Comparison of ENCODE assay signal across 24 cellular contexts in genomic region chr12:31311634-31312258, GRCh38.
"Had no signal": no experiment of that assay in that cellular context is flagged by ENCODE, and none has a peak within 500 bp of the region (broad histone marks: within the 10 kb centered on the region; RNA-seq: fewer than 3 reads in every experiment).

No MANE protein-coding gene starts in this region.

- H3K27ac Mint-ChIP-seq: activated CD4-positive, alpha-beta memory T cell treated with anti-CD3 and anti-CD28 coated beads for 36 hours; effector memory CD8-positive, alpha-beta T cell had no signal

- H3K4me3 Mint-ChIP-seq: activated CD4-positive, alpha-beta memory T cell treated with anti-CD3 and anti-CD28 coated beads for 36 hours; effector memory CD8-positive, alpha-beta T cell; stimulated activated naive B cell treated with anti-CD40 and anti-IgM and Interleukin-4, amounts not matched to agents 10 μg/mL and 1 μg/mL and 100 μg/mL, for 72 hours had no signal

- H3K9me3 ChIP-seq: pancreas, psoas muscle, suprapubic skin, tibial artery had no signal

- H3K4me2 ChIP-seq: smooth muscle cell had no signal

- H3K36me3 ChIP-seq: pancreas, suprapubic skin, tibial artery had no signal

- DNase-seq: activated CD4-positive, alpha-beta memory T cell treated with anti-CD3 and anti-CD28 coated beads for 36 hours; activated CD4-positive, alpha-beta T cell treated with anti-CD3 and anti-CD28 coated beads for 4 hours; activated naive CD4-positive, alpha-beta T cell; activated T-cell treated with anti-CD3 and anti-CD28 coated beads, Interleukin-2, amount 50 U/mL, for 48 hours; amygdala; caudate nucleus; cortex of kidney; effector memory CD8-positive, alpha-beta T cell; foreskin fibroblast; head of caudate nucleus; hippocampal formation; left colon; mammary epithelial cell; naive thymus-derived CD4-positive, alpha-beta T cell; nucleus accumbens; pancreas; psoas muscle; stimulated activated CD4-positive, alpha-beta T cell treated with anti-CD3 and anti-CD28 coated beads, Interleukin-2, amount 100 ng/mL, for 24 hours; stimulated activated naive B cell treated with anti-CD40 and anti-IgM and Interleukin-4, amounts not matched to agents 10 μg/mL and 1 μg/mL and 100 μg/mL, for 72 hours; tibial artery had no signal

- FAIRE-seq: keratinocyte, pancreas had no signal

- H3K4me1 ChIP-seq: psoas muscle, suprapubic skin, tibial artery had no signal

- H3K9me3 Mint-ChIP-seq: effector memory CD8-positive, alpha-beta T cell; stimulated activated naive B cell treated with anti-CD40 and anti-IgM and Interleukin-4, amounts not matched to agents 10 μg/mL and 1 μg/mL and 100 μg/mL, for 72 hours had no signal

- H3K27ac ChIP-seq: pancreas, psoas muscle, suprapubic skin, tibial artery had no signal

- H3K27me3 ChIP-seq: pancreas, suprapubic skin, tibial artery had no signal

- ATAC-seq: effector memory CD8-positive, alpha-beta T cell; esophagus mucosa; left colon; naive thymus-derived CD4-positive, alpha-beta T cell; pancreas; psoas muscle; stimulated activated naive B cell treated with anti-CD40 and anti-IgM and Interleukin-4, amounts not matched to agents 10 μg/mL and 1 μg/mL and 100 μg/mL, for 72 hours had no signal

- H3K27me3 Mint-ChIP-seq: activated CD4-positive, alpha-beta memory T cell treated with anti-CD3 and anti-CD28 coated beads for 36 hours; effector memory CD8-positive, alpha-beta T cell; naive thymus-derived CD4-positive, alpha-beta T cell; stimulated activated naive B cell treated with anti-CD40 and anti-IgM and Interleukin-4, amounts not matched to agents 10 μg/mL and 1 μg/mL and 100 μg/mL, for 72 hours had no signal

- H3K4me3 ChIP-seq: pancreas, psoas muscle, smooth muscle cell, suprapubic skin, tibial artery had no signal
